ENCODE assay signal across 21 cellular contexts in the genomic region with DNA sequence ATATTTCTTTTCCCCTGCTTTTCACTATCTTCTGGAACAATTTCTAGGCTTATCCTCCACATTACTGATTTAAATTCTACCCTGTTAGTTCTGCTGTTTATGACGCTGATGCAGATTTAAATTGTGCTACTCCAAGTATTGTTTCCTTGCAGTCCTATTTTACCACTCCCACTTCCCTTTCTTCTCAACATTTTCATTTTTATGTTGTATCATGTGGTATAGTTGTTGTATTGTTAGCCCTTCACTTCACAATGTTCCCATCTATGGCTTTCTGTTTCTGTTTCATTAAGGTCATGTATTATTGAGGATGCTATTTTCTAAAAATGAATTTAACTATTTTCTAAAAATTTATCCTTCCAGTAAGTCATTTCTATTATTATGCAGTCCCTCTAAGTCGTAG.
DNase-seq lines count a peak whose midpoint lies in the region; ATAC-seq, FAIRE-seq and TF ChIP-seq lines count a peak whose summit lies in the region.
"Had no signal": no experiment of that assay in that cellular context is flagged by ENCODE, and none has a peak within 500 bp of the region (broad histone marks: within the 10 kb centered on the region; RNA-seq: fewer than 3 reads in every experiment).

No MANE protein-coding gene starts in this region.

- H3K9me3 Mint-ChIP-seq in activated naive CD4-positive, alpha-beta T cell treated with anti-CD3 and anti-CD28 coated beads for 36 hours = no peaks in the 10 kb centered on the region

- CTCF ChIA-PET in activated naive CD4-positive, alpha-beta T cell treated with anti-CD3 and anti-CD28 coated beads for 36 hours (lab: Charles Lee) = no interaction called here

- ATAC-seq in GM18498 (IDR thresholded peaks at IDR 0.05; ENCODE audit: unreplicated experiment) (peak; percentile 76), GM19395 (IDR thresholded peaks at IDR 0.05; ENCODE audit: unreplicated experiment) (peak; percentile 59), GM21786 (IDR thresholded peaks at IDR 0.05; ENCODE audit: unreplicated experiment) (peak; percentile 52), GM18868 (IDR thresholded peaks at IDR 0.05; ENCODE audit: unreplicated experiment) (no peak)
- ATAC-seq: HCT116, SK-N-SH treated with all-trans-retinoic acid at 6 μM for 48 hours had no signal

- intact Hi-C loops in activated naive CD4-positive, alpha-beta T cell treated with anti-CD3 and anti-CD28 coated beads for 36 hours (cut with micrococcal nuclease) = no loop called here

- no peaks in the 10 kb centered on the region for H3K4me1 Mint-ChIP-seq in activated naive CD4-positive, alpha-beta T cell treated with anti-CD3 and anti-CD28 coated beads for 36 hours (ENCODE audit: low read depth)
- H3K4me1 Mint-ChIP-seq: CD14-positive monocyte had no signal

- DNase-seq in MV-4-11 (lab: John Stamatoyannopoulos, UW) (peak; percentile 11), inferior parietal cortex (ENCODE audit: extremely low spot score) (no peak), D721Med (ENCODE audit: insufficient read length, low spot score) (no peak)
- DNase-seq in activated naive CD4-positive, alpha-beta T cell treated with anti-CD3 and anti-CD28 coated beads for 36 hours = no peak
- DNase-seq: 8988T, DMS53, EL, GOT3, NCI-H1694, NCI-H2081, NCI-H524 treated with DMSO at 0.1 percent for 48 hours, NCI-H82, Peyer's patch had no signal

- FAIRE-seq in D721Med (lab: Jason Lieb, UNC) = no peak
- FAIRE-seq: TTC549 had no signal

- H3K4me3 Mint-ChIP-seq in activated naive CD4-positive, alpha-beta T cell treated with anti-CD3 and anti-CD28 coated beads for 36 hours = no peak overlapping the region
- H3K4me3 Mint-ChIP-seq: CD14-positive monocyte had no signal

- no peak overlapping the region for H3K27ac Mint-ChIP-seq in activated naive CD4-positive, alpha-beta T cell treated with anti-CD3 and anti-CD28 coated beads for 36 hours
- H3K27ac Mint-ChIP-seq: CD14-positive monocyte had no signal

- TF ChIP-seq CTCF in D721Med (IDR thresholded peaks at IDR 0.05; ENCODE audit: insufficient read depth, missing control alignments) = no peak

- H3K27me3 Mint-ChIP-seq in activated naive CD4-positive, alpha-beta T cell treated with anti-CD3 and anti-CD28 coated beads for 36 hours (ENCODE audit: low read depth) = peaks cover 19% of the 10 kb centered on the region

- no peaks in the 10 kb centered on the region for H3K36me3 Mint-ChIP-seq in activated naive CD4-positive, alpha-beta T cell treated with anti-CD3 and anti-CD28 coated beads for 36 hours (ENCODE audit: low read depth)
- H3K36me3 Mint-ChIP-seq: CD14-positive monocyte had no signal
